Comparison of ENCODE assay signal across 20 cellular contexts in genomic region chr4:36835246-36835645, GRCh38.
DNase-seq lines count a peak whose midpoint lies in the region; ATAC-seq, FAIRE-seq and TF ChIP-seq lines count a peak whose summit lies in the region.
"Had no signal": no experiment of that assay in that cellular context is flagged by ENCODE, and none has a peak within 500 bp of the region (broad histone marks: within the 10 kb centered on the region; RNA-seq: fewer than 3 reads in every experiment).

No MANE protein-coding gene starts in this region.

- no peak overlapping the region for H3K27ac Mint-ChIP-seq in activated naive CD4-positive, alpha-beta T cell treated with anti-CD3 and anti-CD28 coated beads, Interleukin-2, amount 50 U/mL, for 72 hours
- H3K27ac Mint-ChIP-seq: B cell; CD4-positive, CD25-positive, alpha-beta regulatory T cell had no signal

- H3K9me3 Mint-ChIP-seq in activated naive CD4-positive, alpha-beta T cell treated with anti-CD3 and anti-CD28 coated beads, Interleukin-2, amount 50 U/mL, for 72 hours = no peaks in the 10 kb centered on the region

- no peak for TF ChIP-seq POLR2A in GM12891 (IDR thresholded peaks at IDR 0.05; ENCODE audit: low read depth, low read length)

- DNase-seq in activated naive CD4-positive, alpha-beta T cell treated with anti-CD3 and anti-CD28 coated beads, Interleukin-2, amount 50 U/mL, for 72 hours (ENCODE audit: low spot score in 2 of 2) = no peak
- DNase-seq in activated naive CD4-positive, alpha-beta T cell (lab: John Stamatoyannopoulos, UW) = no peak
- peak; percentile 44 for DNase-seq in kidney tubule cell (ENCODE audit: low spot score)
- DNase-seq in NCI-H1436 (lab: John Stamatoyannopoulos, UW) = no peak
- no peak for DNase-seq in GM12891 (ENCODE audit: insufficient read length, low spot score)
- DNase-seq: CD4-positive, CD25-positive, alpha-beta regulatory T cell; COR-L47; GF-D8; IMR-90; NCI-H1417; NCI-H187 treated with DMSO at 0.1 percent for 48 hours; NCI-H2227 treated with DMSO at 0.1 percent for 48 hours; NCI-H524 treated with DMSO at 0.1 percent for 48 hours; SW 1271 had no signal

- FAIRE-seq in GM12891 (lab: Jason Lieb, UNC) = no peak
- FAIRE-seq: HTR-8/SVneo had no signal

- ATAC-seq in activated naive CD4-positive, alpha-beta T cell treated with anti-CD3 and anti-CD28 coated beads, Interleukin-2, amount 50 U/mL, for 72 hours = peak; percentile 62 to 71
- ATAC-seq in GM19351 (IDR thresholded peaks at IDR 0.05; ENCODE audit: unreplicated experiment) = peak; percentile 77
- peak; percentile 69 for ATAC-seq in HG03432 (IDR thresholded peaks at IDR 0.05; ENCODE audit: unreplicated experiment)
- ATAC-seq in HG03521 (IDR thresholded peaks at IDR 0.05; ENCODE audit: unreplicated experiment) = no peak
- ATAC-seq: Panc1 had no signal

- no peaks in the 10 kb centered on the region for H3K36me3 Mint-ChIP-seq in activated naive CD4-positive, alpha-beta T cell treated with anti-CD3 and anti-CD28 coated beads, Interleukin-2, amount 50 U/mL, for 72 hours
- H3K36me3 Mint-ChIP-seq: CD4-positive, CD25-positive, alpha-beta regulatory T cell had no signal

TF ChIP-seq in GM12891, 5 proteins besides CTCF, POLR2A, EP300 and RAD21:
- TF ChIP-seq SPI1 (IDR thresholded peaks at IDR 0.05; ENCODE audit: low read depth, low read length) (no peak), PAX5 (IDR thresholded peaks at IDR 0.05; ENCODE audit: insufficient read depth, low read length, severe bottlenecking) (no peak), POLR2AphosphoS5 (IDR thresholded peaks at IDR 0.05; ENCODE audit: low read depth, low read length) (no peak), TAF1 (IDR thresholded peaks at IDR 0.05; ENCODE audit: low read depth, low read length) (no peak), POU2F2 (IDR thresholded peaks at IDR 0.05; ENCODE audit: low read depth, low read length) (no peak)
TF ChIP-seq in GM12891: peak in this region for 0.
